11 cellular contexts compared by ENCODE assay signal in the genomic region with DNA sequence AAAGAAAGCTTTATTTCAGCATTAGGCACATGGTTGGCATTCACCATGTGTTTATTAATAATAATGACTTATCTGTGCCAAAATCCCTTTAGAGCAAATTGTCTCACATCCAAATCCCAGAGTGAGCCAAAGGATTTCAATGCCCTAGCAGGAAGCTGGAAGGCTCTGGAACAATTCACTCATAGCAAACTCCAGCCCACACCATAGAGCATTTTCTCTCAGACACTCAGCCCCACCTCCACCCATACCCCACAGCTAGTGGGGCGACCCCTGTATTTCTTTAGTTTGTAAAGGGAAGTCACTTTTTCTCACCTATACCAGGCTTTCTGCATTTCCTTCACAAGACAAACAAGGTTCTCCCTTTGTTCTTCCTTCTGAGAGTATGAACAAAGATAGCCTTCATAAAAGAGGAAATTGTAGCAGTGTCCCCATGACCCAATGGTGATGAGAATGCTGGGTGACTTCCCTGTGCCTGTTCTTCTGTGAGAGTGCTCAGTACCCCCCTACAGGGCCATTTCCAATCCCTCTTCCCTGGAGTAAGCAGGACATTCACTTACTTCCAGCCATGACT.
DNase-seq lines count a peak whose midpoint lies in the region; ATAC-seq and TF ChIP-seq lines count a peak whose summit lies in the region.
"Had no signal": no experiment of that assay in that cellular context is flagged by ENCODE, and none has a peak within 500 bp of the region (broad histone marks: within the 10 kb centered on the region; RNA-seq: fewer than 3 reads in every experiment).

No MANE protein-coding gene starts in this region.

- H3K27me3 ChIP-seq in breast epithelium (no peaks in the 10 kb centered on the region), mammary epithelial cell (ENCODE audit: insufficient read depth, low read length) (no peaks in the 10 kb centered on the region), vagina (no peaks in the 10 kb centered on the region), neural progenitor cell (no peaks in the 10 kb centered on the region)

- H3K4me1 Mint-ChIP-seq in osteocyte (ENCODE audit: unreplicated experiment) (peaks cover 29% of the 10 kb centered on the region), endothelial cell (ENCODE audit: unreplicated experiment) (no peaks in the 10 kb centered on the region), neural progenitor cell (peaks cover 34% of the 10 kb centered on the region)

- in situ Hi-C loops in mammary epithelial cell (cut with MboI; ENCODE audit: low sequenced_read_pairs in 2 of 2) = no loop called here

- peak overlapping the region; percentile 84 to 85 for H3K27ac ChIP-seq in breast epithelium
- no peak overlapping the region for H3K27ac ChIP-seq in mammary epithelial cell (ENCODE audit: insufficient read depth, low read depth, low read length)
- peak overlapping the region; percentile 70 for H3K27ac ChIP-seq in vagina
- H3K27ac ChIP-seq in neural progenitor cell = no peak overlapping the region

- H3K9ac ChIP-seq in mammary epithelial cell (ENCODE audit: insufficient read depth, low read length) (no peak overlapping the region), neural progenitor cell (no peak overlapping the region)

- no peaks in the 10 kb centered on the region for H3K9me3 ChIP-seq in breast epithelium
- H3K9me3 ChIP-seq in mammary epithelial cell (replicated peaks; ENCODE audit: insufficient read depth, low read length) = no peaks in the 10 kb centered on the region
- H3K9me3 ChIP-seq in vagina = no peaks in the 10 kb centered on the region
- no peaks in the 10 kb centered on the region for H3K9me3 ChIP-seq in neural progenitor cell (ENCODE audit: low read depth)

- H3K4me3 ChIP-seq in breast epithelium = no peak overlapping the region
- H3K4me3 ChIP-seq in mammary epithelial cell (replicated peaks in 1 of 3; ENCODE audit: insufficient read depth in 1 of 3, low read depth in 2 of 3, low read length in 3 of 3) = no peak overlapping the region
- no peak overlapping the region for H3K4me3 ChIP-seq in vagina
- H3K4me3 ChIP-seq in neural progenitor cell = no peak overlapping the region

- H3K27me3 Mint-ChIP-seq in osteocyte (ENCODE audit: unreplicated experiment) (no peaks in the 10 kb centered on the region), endothelial cell (ENCODE audit: unreplicated experiment) (no peaks in the 10 kb centered on the region), neural progenitor cell (ENCODE audit: insufficient read depth, low read depth) (peaks cover 6% of the 10 kb centered on the region)

- TF ChIP-seq POLR2A in breast epithelium (IDR thresholded peaks at IDR 0.05) = no peak
- TF ChIP-seq POLR2A in vagina (IDR thresholded peaks at IDR 0.05) = no peak

- DNase-seq in breast epithelium (ENCODE audit: low spot score in 2 of 2) (peak in 1 of 2 donors; percentile 44), mammary epithelial cell (no peak), Right ventricle myocardium superior (no peak), osteocyte (ENCODE audit: extremely low spot score, unreplicated experiment) (peak; percentile 27), vagina (ENCODE audit: extremely low spot score in 2 of 2) (peak; percentile 12 to 71), endothelial cell (ENCODE audit: low spot score) (no peak), neural progenitor cell (ENCODE audit: low spot score) (no peak)
- DNase-seq: DMS79, GOT3, NCI-H526 had no signal

- H3K27ac Mint-ChIP-seq in osteocyte (ENCODE audit: unreplicated experiment) (peak overlapping the region; percentile 9), endothelial cell (ENCODE audit: unreplicated experiment) (no peak overlapping the region), neural progenitor cell (no peak overlapping the region)

- H3K4me2 ChIP-seq in mammary epithelial cell (ENCODE audit: insufficient read depth, low read depth, low read length) (no peak overlapping the region), neural progenitor cell (no peak overlapping the region)

- no peak overlapping the region for H3K4me3 Mint-ChIP-seq in osteocyte (ENCODE audit: unreplicated experiment)
- H3K4me3 Mint-ChIP-seq in endothelial cell (ENCODE audit: unreplicated experiment) = no peak overlapping the region
- no peak overlapping the region for H3K4me3 Mint-ChIP-seq in neural progenitor cell

- H3K4me1 ChIP-seq in breast epithelium (peaks cover 2 to 8% of the 10 kb centered on the region in 2 donors), mammary epithelial cell (ENCODE audit: insufficient read depth, low read length) (no peaks in the 10 kb centered on the region), vagina (peaks cover 21% of the 10 kb centered on the region), neural progenitor cell (no peaks in the 10 kb centered on the region)

- TF ChIP-seq CTCF in breast epithelium (IDR thresholded peaks at IDR 0.05) (no peak), mammary epithelial cell (conservative IDR thresholded peaks at IDR 0.05 in 1 of 2, IDR thresholded peaks at IDR 0.05 in 1 of 2; ENCODE audit: extremely low read depth in 1 of 2, insufficient read depth in 1 of 2, low read depth in 1 of 2, low read length in 2 of 2) (no peak), osteocyte (IDR thresholded peaks at IDR 0.05) (no peak), vagina (IDR thresholded peaks at IDR 0.05) (no peak), endothelial cell (IDR thresholded peaks at IDR 0.05; ENCODE audit: unreplicated experiment) (no peak), neural progenitor cell (IDR thresholded peaks at IDR 0.05) (no peak)

- ATAC-seq in Right ventricle myocardium superior (ENCODE audit: poor library complexity) = peak; percentile 80
- ATAC-seq in GM21576 (IDR thresholded peaks at IDR 0.05; ENCODE audit: unreplicated experiment) = no peak

- no peaks in the 10 kb centered on the region for H3K36me3 Mint-ChIP-seq in osteocyte (ENCODE audit: unreplicated experiment)
- H3K36me3 Mint-ChIP-seq in endothelial cell (ENCODE audit: low read depth, unreplicated experiment) = peaks cover 17% of the 10 kb centered on the region
- peaks cover 3% of the 10 kb centered on the region for H3K36me3 Mint-ChIP-seq in neural progenitor cell

- no TSS peak for BruUV-seq in mammary epithelial cell (replicated peaks; lab: Mats Ljungman, UMichigan)

- intact Hi-C loops in breast epithelium (cut with DNase I; ENCODE audit: low total_unique reads) = no loop called here
- intact Hi-C loops in mammary epithelial cell (cut with micrococcal nuclease) = loop anchor here (10.0 kb wide), 1 partner anchor 160 kb away; no protein-coding TSS in a partner anchor
- intact Hi-C loops in Right ventricle myocardium superior (cut with DNase I) = no loop called here
- intact Hi-C loops in vagina (cut with DNase I) = no loop called here

- H4K20me1 ChIP-seq in mammary epithelial cell (ENCODE audit: insufficient read depth, low read length) (no peaks in the 10 kb centered on the region), neural progenitor cell (ENCODE audit: low read depth) (no peaks in the 10 kb centered on the region)

- H3K9me3 Mint-ChIP-seq in osteocyte (ENCODE audit: unreplicated experiment) (no peaks in the 10 kb centered on the region), endothelial cell (ENCODE audit: unreplicated experiment) (peaks cover 5% of the 10 kb centered on the region), neural progenitor cell (peaks cover 29% of the 10 kb centered on the region)

- no peak overlapping the region for H2AFZ ChIP-seq in mammary epithelial cell (ENCODE audit: low read depth, low read length)
- H2AFZ ChIP-seq in neural progenitor cell (replicated peaks) = no peak overlapping the region

- H3K36me3 ChIP-seq in breast epithelium = no peaks in the 10 kb centered on the region
- no peaks in the 10 kb centered on the region for H3K36me3 ChIP-seq in mammary epithelial cell (ENCODE audit: insufficient read depth, low read length)
- no peaks in the 10 kb centered on the region for H3K36me3 ChIP-seq in vagina
- no peaks in the 10 kb centered on the region for H3K36me3 ChIP-seq in neural progenitor cell

- no peaks in the 10 kb centered on the region for H3K79me2 ChIP-seq in mammary epithelial cell (ENCODE audit: insufficient read depth, low read length)
- no peaks in the 10 kb centered on the region for H3K79me2 ChIP-seq in neural progenitor cell (ENCODE audit: low read depth)

- CTCF ChIA-PET in mammary epithelial cell (lab: Charles Lee; ENCODE audit: low non-redundant PET) = no interaction called here

- WGBS in mammary epithelial cell (ENCODE audit: low coverage, missing lambda C conversion rate) = 73% methylated on average over 1 of the region's 1 CpG

- dilution Hi-C loops in mammary epithelial cell (cut with HindIII; ENCODE audit: low sequenced_read_pairs) = no loop called here

- no peaks in the 10 kb centered on the region for H3F3A ChIP-seq in neural progenitor cell (ENCODE audit: low read depth)

Comparison
In these comparisons a context has a peak if more than half of its experiments do, and no peak if none do; other contexts are left out.
1. H3K27ac ChIP-seq: peak in breast epithelium (2 of 2) and vagina (single experiment); none in mammary epithelial cell (single experiment) and neural progenitor cell (single experiment).
2. DNase-seq: peak in osteocyte (single experiment) and vagina (2 of 2); none in mammary epithelial cell (single experiment), Right ventricle myocardium superior (single experiment), endothelial cell (single experiment) and neural progenitor cell (single experiment).